Comparison of ENCODE assay signal across 34 cellular contexts in genomic region chr6:22694092-22694724, GRCh38.
"Had no signal": no experiment of that assay in that cellular context is flagged by ENCODE, and none has a peak within 500 bp of the region (broad histone marks: within the 10 kb centered on the region; RNA-seq: fewer than 3 reads in every experiment).

No MANE protein-coding gene starts in this region.

- H3K27ac ChIP-seq: KMS-11 had no signal

- H3K27me3 ChIP-seq: MG63 had no signal

- H3K4me2 ChIP-seq: KMS-11 had no signal

- H3K9me3 ChIP-seq: MG63 had no signal

- H3K9ac ChIP-seq: KMS-11 had no signal

- DNase-seq: Karpas-422, Kasumi-1, MG63, MM.1S, MV-4-11, NCI-H1048, NCI-H1092, NCI-H1092 treated with DMSO at 0.1 percent for 48 hours, NCI-H1105, NCI-H1105 treated with DMSO at 0.1 percent for 48 hours, NCI-H1417, NCI-H1417 treated with DMSO at 0.1 percent for 48 hours, NCI-H1436, NCI-H1436 treated with DMSO at 0.1 percent for 48 hours, NCI-H146, NCI-H1694, NCI-H1694 treated with DMSO at 0.1 percent for 48 hours, NCI-H187, NCI-H187 treated with DMSO at 0.1 percent for 48 hours, NCI-H1930, NCI-H2029, NCI-H2029 treated with DMSO at 0.1 percent for 48 hours, NCI-H2081, NCI-H2081 treated with DMSO at 0.1 percent for 48 hours, NCI-H2107, NCI-H2171, NCI-H2171 treated with DMSO at 0.1 percent for 48 hours, NCI-H2227 treated with DMSO at 0.1 percent for 48 hours, NCI-H226, NCI-H345, NCI-H510A, NCI-H510A treated with DMSO at 0.1 percent for 48 hours, NCI-H524 had no signal

- H3K36me3 ChIP-seq: MG63 had no signal

- H3K4me3 ChIP-seq: MG63 had no signal
